ENCODE assay signal across 8 cellular contexts in the genomic region with DNA sequence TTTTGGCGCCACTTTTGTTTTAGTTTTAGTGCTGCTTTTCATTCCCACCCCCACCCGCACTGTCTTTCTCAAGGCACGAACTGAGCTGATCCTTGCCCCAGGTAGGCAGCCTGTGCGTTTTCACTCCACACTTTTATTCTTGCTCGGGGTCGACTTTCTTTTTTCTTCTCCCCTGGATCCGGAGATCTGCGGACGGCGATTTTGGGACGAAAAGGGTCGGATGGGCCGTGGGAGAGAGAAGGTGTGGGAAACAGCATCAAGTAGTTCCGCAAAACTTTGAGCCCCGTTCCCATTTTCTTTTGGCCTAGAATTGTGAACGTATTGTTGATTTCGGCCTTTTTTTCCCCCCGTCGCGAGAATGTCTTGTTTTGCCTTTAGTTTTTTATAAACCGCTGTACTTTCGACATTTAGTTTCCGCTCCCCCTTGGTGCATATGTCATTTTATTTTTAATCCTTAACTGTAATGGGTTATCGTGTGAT. TPM values are rescaled to one million over a fixed set of nuclear protein-coding genes. Genes with fewer than 3 reads are reported as not detected.
DNase-seq lines count a peak whose midpoint lies in the region; ATAC-seq and TF ChIP-seq lines count a peak whose summit lies in the region.

No MANE protein-coding gene starts in this region.

- H3K27ac Mint-ChIP-seq in T-cell (peak overlapping the region; percentile 96 to 99), progenitor cell of endocrine pancreas (peak overlapping the region; percentile 98)

- peaks cover 0 to 3% (median 0%) of the 10 kb centered on the region in 11 donors for H3K9me3 ChIP-seq in heart right ventricle
- no peaks in the 10 kb centered on the region for H3K9me3 ChIP-seq in fibroblast of lung (ENCODE audit: control insufficient read depth, insufficient read depth, low read depth, low read length)

- H3K27ac ChIP-seq in heart right ventricle (peak overlapping the region; percentile 95 to 100 (median 99)), fibroblast of lung (ENCODE audit: insufficient read depth, low read length) (peak overlapping the region; percentile 81)

- H3K4me1 ChIP-seq in heart right ventricle, result peaks cover 0 to 36% (median 9%) of the 10 kb centered on the region in 9 donors
- H3K4me1 ChIP-seq in fibroblast of lung (ENCODE audit: control insufficient read depth, extremely low read depth, insufficient read depth, low read length), result no peaks in the 10 kb centered on the region

- peak overlapping the region; percentile 95 to 99 (median 96) for H3K4me3 Mint-ChIP-seq in T-cell
- H3K4me3 Mint-ChIP-seq in progenitor cell of endocrine pancreas (ENCODE audit: low read depth), result peak overlapping the region; percentile 87

- H3K4me3 ChIP-seq in heart right ventricle (peak overlapping the region; percentile 32 to 86 (median 80)), fibroblast of lung (replicated peaks in 1 of 4; ENCODE audit: control extremely low read depth in 1 of 4, insufficient read depth in 1 of 4, low read depth in 3 of 4, low read length in 4 of 4) (peak overlapping the region; percentile 73 to 94 (median 80))

- intact Hi-C loops in heart right ventricle (cut with DNase I) (loop anchor here in 5 of 10 donors (5.0 to 10.0 kb wide), 3 partner anchors 53 to 63 kb away; no protein-coding TSS in a partner anchor), cardiac septum (cut with DNase I) (loop anchor here (5.0 to 10.0 kb wide), 2 partner anchors 55 to 107 kb away; no protein-coding TSS in a partner anchor)

- POLR2A ChIA-PET in T-cell (lab: Charles Lee), result interaction anchor here (0.6 to 1.1 kb wide), 10 partner anchors 10 to 137 kb away, joined by 3 to 8 read pairs (median 5); no protein-coding TSS in a partner anchor

- no peak for DNase-seq in heart right ventricle
- DNase-seq in cardiac septum (ENCODE audit: low spot score), result no peak
- DNase-seq in T-cell, result peak in 7 of 34 experiments; percentile 2 to 39 (median 15)
- no peak for DNase-seq in fibroblast of lung (ENCODE audit: low read depth in 2 of 2)
- no peak for DNase-seq in progenitor cell of endocrine pancreas (ENCODE audit: low spot score, unreplicated experiment)
- no peak for DNase-seq in UCSD-AML1 (lab: John Stamatoyannopoulos, UW; ENCODE audit: unreplicated experiment)
- DNase-seq in GM13977 (ENCODE audit: low spot score), result no peak

- in situ Hi-C loops in GM13977 (cut with MboI; ENCODE audit: low pct_unique_long_range_greater_than_20kb, low sequenced_read_pairs, unreplicated experiment), result no loop called here

- H3K4me2 ChIP-seq in fibroblast of lung (ENCODE audit: extremely low read depth, insufficient read depth, low read length), result peak overlapping the region; percentile 44

- H3K36me3 Mint-ChIP-seq in T-cell (peaks cover 3% of the 10 kb centered on the region), progenitor cell of endocrine pancreas (ENCODE audit: insufficient read depth) (peaks cover 4% of the 10 kb centered on the region)

- no peaks in the 10 kb centered on the region for H3K36me3 ChIP-seq in heart right ventricle
- H3K36me3 ChIP-seq in fibroblast of lung (ENCODE audit: control insufficient read depth, insufficient read depth, low read length), result no peaks in the 10 kb centered on the region

- H3K79me2 ChIP-seq in fibroblast of lung (ENCODE audit: control insufficient read depth, insufficient read depth, low read length), result peaks cover 46% of the 10 kb centered on the region

- 0 to 1% methylated on average over 24 of the region's 24 CpGs for WGBS in heart right ventricle, 2 donors

- H3K4me1 Mint-ChIP-seq in T-cell (peaks cover 36 to 58% (median 38%) of the 10 kb centered on the region in 3 donors), progenitor cell of endocrine pancreas (ENCODE audit: low read depth) (peaks cover 16% of the 10 kb centered on the region)

- no peak overlapping the region for H2AFZ ChIP-seq in fibroblast of lung (ENCODE audit: low read length)

- H4K20me1 ChIP-seq in fibroblast of lung (ENCODE audit: control insufficient read depth, extremely low read depth, insufficient read depth, low read length), result no peaks in the 10 kb centered on the region

- H3K9me3 Mint-ChIP-seq in T-cell (no peaks in the 10 kb centered on the region), progenitor cell of endocrine pancreas (ENCODE audit: low read depth) (peaks cover 10% of the 10 kb centered on the region)

- CTCF ChIA-PET in T-cell (lab: Charles Lee), result interaction anchor here in 1 of 2 donors (1.1 to 2.1 kb wide), 2 partner anchors 15 to 78 kb away, joined by 3 to 10 read pairs; no protein-coding TSS in a partner anchor

- H3K9ac ChIP-seq in fibroblast of lung (ENCODE audit: insufficient read depth, low read length), result peak overlapping the region; percentile 73

- H3K27me3 ChIP-seq in heart right ventricle, result no peaks in the 10 kb centered on the region
- no peaks in the 10 kb centered on the region for H3K27me3 ChIP-seq in fibroblast of lung (ENCODE audit: control insufficient read depth, insufficient read depth, low read length)

- H3K27me3 Mint-ChIP-seq in T-cell (peaks cover 0 to 5% of the 10 kb centered on the region in 2 donors), progenitor cell of endocrine pancreas (no peaks in the 10 kb centered on the region)

- no peak for TF ChIP-seq CTCF in heart right ventricle (IDR thresholded peaks at IDR 0.05)
- TF ChIP-seq CTCF in fibroblast of lung (conservative IDR thresholded peaks at IDR 0.05 in 1 of 2, IDR thresholded peaks at IDR 0.05 in 1 of 2; ENCODE audit: low read depth in 1 of 2, low read length in 2 of 2), result no peak
- TF ChIP-seq CTCF in progenitor cell of endocrine pancreas (IDR thresholded peaks at IDR 0.05; ENCODE audit: unreplicated experiment), result no peak
- TF ChIP-seq CTCF in GM13977 (IDR thresholded peaks at IDR 0.05; ENCODE audit: extremely low read depth, insufficient read depth, missing control alignments), result no peak

- ATAC-seq in heart right ventricle (no peak), T-cell (replicated peaks in 1 of 4) (no peak), HG03196 (IDR thresholded peaks at IDR 0.05; ENCODE audit: unreplicated experiment) (no peak)

RNA-seq across cellular contexts. Expression of a gene that starts 0.5 kb away (rescaled TPM):
- total RNA-seq in heart right ventricle, result 10 to 100 TPM; 26.5 to 36.5 (median 29.7) TPM
- 10 to 100 TPM; 10.1 to 15.3 TPM for polyA plus RNA-seq in heart right ventricle
- 32.7 TPM for total RNA-seq in cardiac septum
- 10 to 100 TPM; 80.7 to 98.7 (median 95.2) TPM for total RNA-seq in T-cell
- total RNA-seq in fibroblast of lung, result 92.7 and 96.4 TPM in 2 replicates
- polyA plus RNA-seq in fibroblast of lung, result 43.7 and 56.6 TPM in 2 replicates
- 31.3 and 41.8 TPM in 2 replicates for polyA plus RNA-seq in fibroblast of lung (2012)
- polyA minus RNA-seq in fibroblast of lung (ENCODE audit: low replicate concordance), result 4.8 and 9.0 TPM in 2 replicates
- total RNA-seq in progenitor cell of endocrine pancreas, result 75.4 and 77.4 TPM in 2 replicates
